17 cellular contexts compared by ENCODE assay signal in genomic region chr1:170593612-170594011, GRCh38.
DNase-seq lines count a peak whose midpoint lies in the region; ATAC-seq, FAIRE-seq and TF ChIP-seq lines count a peak whose summit lies in the region.
"Had no signal": no experiment of that assay in that cellular context is flagged by ENCODE, and none has a peak within 500 bp of the region (broad histone marks: within the 10 kb centered on the region; RNA-seq: fewer than 3 reads in every experiment).

No MANE protein-coding gene starts in this region.

- H3K9ac ChIP-seq in SK-N-SH (peak overlapping the region; percentile 49; the same call in 1 of the 2 replicates), keratinocyte (ENCODE audit: control insufficient read depth, extremely low read depth, insufficient read depth, low read length) (no peak overlapping the region)

- no peaks in the 10 kb centered on the region for H3K36me3 ChIP-seq in SK-N-SH (replicated peaks in 1 of 2; ENCODE audit: control insufficient read depth in 1 of 2, insufficient read depth in 2 of 2, low read length in 1 of 2)
- no peaks in the 10 kb centered on the region for H3K36me3 ChIP-seq in keratinocyte (ENCODE audit: control insufficient read depth in 2 of 2, extremely low read depth in 1 of 2, insufficient read depth in 2 of 2, low read length in 2 of 2)
- no peaks in the 10 kb centered on the region for H3K36me3 ChIP-seq in thoracic aorta
- H3K36me3 ChIP-seq: transverse colon had no signal

- H2AFZ ChIP-seq in SK-N-SH (ENCODE audit: low read depth) (peak overlapping the region; percentile 61), keratinocyte (ENCODE audit: control insufficient read depth, low read length) (peak overlapping the region; percentile 37)

- no peak for FAIRE-seq in keratinocyte (lab: Jason Lieb, UNC)
- FAIRE-seq: G401.6, H1 had no signal

- no peaks in the 10 kb centered on the region for H3K27me3 ChIP-seq in SK-N-SH (ENCODE audit: insufficient read depth)
- no peaks in the 10 kb centered on the region for H3K27me3 ChIP-seq in keratinocyte (ENCODE audit: control insufficient read depth, extremely low read depth, insufficient read depth, low read length)
- H3K27me3 ChIP-seq in thoracic aorta (replicated peaks; ENCODE audit: insufficient read depth): no peaks in the 10 kb centered on the region

- H4K20me1 ChIP-seq in SK-N-SH (ENCODE audit: insufficient read depth) (no peaks in the 10 kb centered on the region), keratinocyte (ENCODE audit: control insufficient read depth, extremely low read depth, insufficient read depth, low read length) (no peaks in the 10 kb centered on the region)

- CTCF ChIA-PET in SK-N-SH (lab: Yijun Ruan, JAX): no interaction called here

- H3K4me2 ChIP-seq in SK-N-SH: peak overlapping the region; percentile 90
- H3K4me2 ChIP-seq in keratinocyte (ENCODE audit: control insufficient read depth, extremely low read depth, insufficient read depth, low read depth, low read length): peak overlapping the region; percentile 27

- TF ChIP-seq CTCF in HFF-Myc (IDR thresholded peaks at IDR 0.05; ENCODE audit: low read depth, low read length, missing control alignments) (no peak), SK-N-SH (IDR thresholded peaks at IDR 0.05) (no peak), keratinocyte (optimal IDR thresholded peaks at IDR 0.05 in 1 of 3, IDR thresholded peaks at IDR 0.05 in 1 of 3, conservative IDR thresholded peaks at IDR 0.05 in 1 of 3; ENCODE audit: extremely low read depth in 1 of 3, insufficient read depth in 2 of 3, low read length in 3 of 3) (no peak), thoracic aorta (IDR thresholded peaks at IDR 0.05) (no peak)

- H3K79me2 ChIP-seq in SK-N-SH (ENCODE audit: insufficient read depth): no peaks in the 10 kb centered on the region; the same call in 1 of the 2 replicates
- H3K79me2 ChIP-seq in keratinocyte (ENCODE audit: control insufficient read depth, insufficient read depth, low read length): no peaks in the 10 kb centered on the region

- H3K4me1 ChIP-seq in SK-N-SH (ENCODE audit: control insufficient read depth in 1 of 2, insufficient read depth in 2 of 2, low read depth in 1 of 2, low read length in 1 of 2) (peaks cover 0 to 20% of the 10 kb centered on the region in 2 experiments; a peak in 2 of 4 replicates), keratinocyte (ENCODE audit: control insufficient read depth, extremely low read depth, insufficient read depth, low read length) (peaks cover 3% of the 10 kb centered on the region), thoracic aorta (ENCODE audit: control insufficient read depth in 1 of 2, low read depth in 2 of 2) (peaks cover 0 to 23% of the 10 kb centered on the region in 2 donors)
- H3K4me1 ChIP-seq: transverse colon had no signal

- H3K4me3 ChIP-seq in HFF-Myc (replicated peaks; ENCODE audit: low read depth, low read length) (peak overlapping the region; percentile 1; the same call in 1 of the 2 replicates), SK-N-SH (ENCODE audit: low read depth in 2 of 2, low read length in 1 of 2) (peak overlapping the region; percentile 31 to 51), keratinocyte (ENCODE audit: control insufficient read depth in 2 of 3, extremely low read depth in 1 of 3, insufficient read depth in 2 of 3, low read depth in 1 of 3, low read length in 3 of 3) (no peak overlapping the region), thoracic aorta (peak overlapping the region; percentile 63)
- H3K4me3 ChIP-seq: transverse colon had no signal

- H3K9me3 ChIP-seq in SK-N-SH: no peaks in the 10 kb centered on the region
- H3K9me3 ChIP-seq in keratinocyte (ENCODE audit: control insufficient read depth, low read depth, low read length): no peaks in the 10 kb centered on the region
- H3K9me3 ChIP-seq in thoracic aorta: peaks cover 4% of the 10 kb centered on the region

- DNase-seq in HFF-Myc (ENCODE audit: extremely low read depth, low read depth): no peak
- DNase-seq in SK-N-SH: no peak
- no peak for DNase-seq in keratinocyte (ENCODE audit: low read depth, low spot score)
- DNase-seq in thoracic aorta (ENCODE audit: low spot score): no peak
- no peak for DNase-seq in medulla oblongata (ENCODE audit: extremely low spot score)
- DNase-seq in COLO829 (ENCODE audit: low spot score): no peak
- no peak for DNase-seq in occipital lobe (lab: John Stamatoyannopoulos, UW)
- DNase-seq: activated CD4-positive, alpha-beta T cell treated with anti-CD3 and anti-CD28 coated beads for 36 hours; activated CD8-positive, alpha-beta memory T cell treated with anti-CD3 and anti-CD28 coated beads, Interleukin-2, amount 10 ng/mL, durations not matched to agents 7 days and 5 days; dermis blood vessel endothelial cell; NCI-H1436; transverse colon had no signal

- no peak for TF ChIP-seq EP300 in SK-N-SH (IDR thresholded peaks at IDR 0.05; ENCODE audit: borderline replicate concordance in 1 of 2, low read depth in 1 of 2, low read length in 1 of 2)

- no peaks in the 10 kb centered on the region for H3K9me2 ChIP-seq in SK-N-SH

- H3F3A ChIP-seq in SK-N-SH (replicated peaks; ENCODE audit: insufficient read depth): peaks cover 12% of the 10 kb centered on the region

- 14% methylated on average over 2 of the region's 2 CpGs for WGBS in SK-N-SH (ENCODE audit: low lambda C conversion rate)

- dilution Hi-C loops in keratinocyte (cut with MboI; ENCODE audit: extremely low pct_ligation_motif_present, low sequenced_read_pairs): no loop called here

- POLR2A ChIA-PET in SK-N-SH (lab: Yijun Ruan, JAX): no interaction called here

- H3K27ac ChIP-seq in SK-N-SH (ENCODE audit: low read depth in 2 of 2, low read length in 1 of 2): peak overlapping the region; percentile 74 to 99
- H3K27ac ChIP-seq in keratinocyte (ENCODE audit: control insufficient read depth, insufficient read depth, low read length): no peak overlapping the region
- peak overlapping the region; percentile 16 to 59 for H3K27ac ChIP-seq in thoracic aorta
- H3K27ac ChIP-seq: transverse colon had no signal

- TF ChIP-seq RAD21 in SK-N-SH (IDR thresholded peaks at IDR 0.05; ENCODE audit: low read length): no peak

- no peaks in the 10 kb centered on the region for H3K9me1 ChIP-seq in keratinocyte (ENCODE audit: control insufficient read depth, extremely low read depth, insufficient read depth, low read length)

- no peak for ATAC-seq in thoracic aorta (ENCODE audit: insufficient number of reproducible peaks, low FRiP score, low read depth)
- ATAC-seq in HG02938 (IDR thresholded peaks at IDR 0.05; ENCODE audit: unreplicated experiment): no peak
- ATAC-seq: activated CD4-positive, alpha-beta T cell treated with anti-CD3 and anti-CD28 coated beads for 36 hours; activated CD8-positive, alpha-beta memory T cell treated with anti-CD3 and anti-CD28 coated beads, Interleukin-2, amount 10 ng/mL, durations not matched to agents 7 days and 5 days; activated T-helper 17 cell treated with anti-CD3 and anti-CD28 coated beads, Interleukin-2, amount 50 U/mL, for 72 hours; stimulated activated effector memory CD8-positive, alpha-beta T cell treated with anti-CD3 and anti-CD28 coated beads, Interleukin-12 subunit alpha, Interleukin-12 subunit beta, amount 100 ng/mL, for 72 hours had no signal

TF ChIP-seq in SK-N-SH, 30 proteins besides CTCF, POLR2A, EP300 and RAD21:
- no peak for TF ChIP-seq IRF3 (IDR thresholded peaks at IDR 0.05; ENCODE audit: low read depth, low read length)
- no peak for TF ChIP-seq SMC3 (IDR thresholded peaks at IDR 0.05; ENCODE audit: low read depth, low read length)
- no peak for TF ChIP-seq GATA2 (CRISPR knock-in tag; IDR thresholded peaks at IDR 0.05)
- no peak for TF ChIP-seq TEAD4 (IDR thresholded peaks at IDR 0.05; ENCODE audit: borderline replicate concordance, insufficient read depth)
- no peak for TF ChIP-seq NRF1 (IDR thresholded peaks at IDR 0.05; ENCODE audit: low read depth, low read length)
- TF ChIP-seq SIN3A (IDR thresholded peaks at IDR 0.05; ENCODE audit: borderline replicate concordance, low read depth, low read length): no peak
- no peak for TF ChIP-seq NFIC (IDR thresholded peaks at IDR 0.05; ENCODE audit: borderline replicate concordance)
TF ChIP-seq in SK-N-SH: peak in this region for 0.

Comparison
In these comparisons a context has a peak if more than half of its experiments do, and no peak if none do; other contexts are left out.
1. H3K4me3 ChIP-seq: peak in HFF-Myc (single experiment), SK-N-SH (2 of 2) and thoracic aorta (single experiment); none in keratinocyte (0 of 3).